In the genomic region with DNA sequence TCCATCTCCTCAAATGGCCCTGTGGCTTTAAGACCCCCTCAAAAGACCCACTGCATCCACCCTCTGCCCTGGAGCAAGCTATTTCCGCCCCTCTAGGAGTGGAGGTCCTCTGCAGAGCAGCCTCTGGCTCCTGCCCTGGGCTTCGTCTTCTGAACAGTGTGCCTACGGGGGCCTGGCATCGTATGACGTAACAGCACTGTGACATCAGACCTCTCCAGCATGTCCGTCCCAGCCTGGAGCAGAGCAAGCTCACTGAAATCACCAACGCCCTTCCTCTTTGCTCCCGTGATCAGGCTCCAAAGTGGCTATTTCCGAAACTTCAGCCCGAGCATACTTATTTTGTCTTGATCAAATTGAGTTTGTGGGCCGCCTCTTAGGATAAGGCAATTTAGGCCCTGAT, we compare ENCODE assay signal across 26 cellular contexts.
"Had no signal": no experiment of that assay in that cellular context is flagged by ENCODE, and none has a peak within 500 bp of the region (broad histone marks: within the 10 kb centered on the region; RNA-seq: fewer than 3 reads in every experiment).

No MANE protein-coding gene starts in this region.

- H3K4me3 ChIP-seq: adrenal gland, body of pancreas, breast epithelium, SJCRH30 had no signal

- H3K9ac ChIP-seq: SK-N-SH had no signal

- H3K27me3 ChIP-seq: adrenal gland, body of pancreas, breast epithelium, SJCRH30 had no signal

- H3K4me2 ChIP-seq: SK-N-SH had no signal

- DNase-seq: activated B cell treated with CpG ODN at 0.5 μM for 24 hours; activated CD4-positive, alpha-beta memory T cell treated with anti-CD3 and anti-CD28 coated beads for 36 hours; activated CD4-positive, alpha-beta T cell treated with anti-CD3 and anti-CD28 coated beads for 4 hours; activated CD4-positive, alpha-beta T cell treated with anti-CD3 and anti-CD28 coated beads, Interleukin-2, amount 50 U/mL, for 1 hour; activated CD4-positive, CD25-positive, alpha-beta regulatory T cell treated with anti-CD3 and anti-CD28 coated beads, Interleukin-2, amount 50 U/mL, for 72 hours; activated CD8-positive, alpha-beta memory T cell treated with anti-CD3 and anti-CD28 coated beads, Interleukin-2, amount 50 U/mL, for 4 hours; activated effector memory CD4-positive, alpha-beta T cell treated with anti-CD3 and anti-CD28 coated beads, Interleukin-2, amount 50 U/mL, for 16 hours; activated naive CD4-positive, alpha-beta T cell; activated T-cell treated with anti-CD3 and anti-CD28 coated beads for 4 hours; activated T-cell treated with anti-CD3 and anti-CD28 coated beads, Interleukin-2, amount 50 U/mL, for 4 hours; adrenal gland; body of pancreas; NCI-H1092; NCI-H1436 treated with DMSO at 0.1 percent for 48 hours; NCI-H1694 treated with DMSO at 0.1 percent for 48 hours; NCI-H2029; NCI-H345; NCI-H524 treated with DMSO at 0.1 percent for 48 hours; SHP77; SJCRH30; SK-N-SH had no signal

- ATAC-seq: activated naive CD4-positive, alpha-beta T cell treated with anti-CD3 and anti-CD28 coated beads, Interleukin-2, amount 50 U/mL, for 72 hours; activated T-cell treated with anti-CD3 and anti-CD28 coated beads, Interleukin-2, amount 50 U/mL, for 4 hours; activated T-helper 17 cell treated with anti-CD3 and anti-CD28 coated beads, Interleukin-2, amount 50 U/mL, for 72 hours; body of pancreas; Panc1 had no signal

- H3K27ac ChIP-seq: adrenal gland, body of pancreas, breast epithelium, SJCRH30 had no signal

- H3K36me3 ChIP-seq: adrenal gland, breast epithelium, SJCRH30 had no signal

- FAIRE-seq: astrocyte had no signal

- H3K4me1 ChIP-seq: adrenal gland, body of pancreas, breast epithelium had no signal

- H3K9me3 ChIP-seq: adrenal gland, body of pancreas, breast epithelium, SJCRH30, SK-N-SH had no signal
